8 cellular contexts compared by ENCODE assay signal in genomic region chr1:62687903-62688686, GRCh38. TPM values are rescaled to one million over a fixed set of nuclear protein-coding genes. Genes with fewer than 3 reads are reported as not detected.
DNase-seq lines count a peak whose midpoint lies in the region; ATAC-seq and TF ChIP-seq lines count a peak whose summit lies in the region.

Gene DOCK7, minus strand, starts transcription at chr1:62688386. Its CDS starts 122 bp downstream, at chr1:62688264.

- peaks cover 6% of the 10 kb centered on the region for H3K36me3 Mint-ChIP-seq in CD8-positive, alpha-beta T cell
- H3K36me3 Mint-ChIP-seq in memory B cell, result no peaks in the 10 kb centered on the region

- POLR2A ChIA-PET in CD8-positive, alpha-beta T cell (lab: Charles Lee), result no interaction called here

- intact Hi-C loops in CD8-positive, alpha-beta T cell (cut with DNase I, micrococcal nuclease), result loop anchor here (5.0 to 10.0 kb wide), 3 partner anchors 94 to 253 kb away; partner anchors contain the start of genes ATG4C (in 2 of the 2) and USP1 (in 2 of the 2)

- H3K9me3 ChIP-seq in CD8-positive, alpha-beta T cell (ENCODE audit: low read length), result no peaks in the 10 kb centered on the region

- DNase-seq in CD8-positive, alpha-beta T cell, result peak; percentile 11 to 76 (median 39)
- peak; percentile 68 for DNase-seq in NCI-H774 (lab: John Stamatoyannopoulos, UW)
- peak; percentile 1 for DNase-seq in activated CD8-positive, alpha-beta memory T cell treated with anti-CD3 and anti-CD28 coated beads, Interleukin-2, amount 50 U/mL, for 1 hour (ENCODE audit: extremely low read depth)
- peak; percentile 44 to 55 for DNase-seq in memory B cell (ENCODE audit: low spot score in 2 of 2)
- DNase-seq in stimulated activated CD8-positive, alpha-beta memory T cell treated with anti-CD3 and anti-CD28 coated beads, Interleukin-15, amount 100 ng/mL, for 24 hours (ENCODE audit: low read depth), result peak; percentile 8

- no peaks in the 10 kb centered on the region for H3K27me3 ChIP-seq in CD8-positive, alpha-beta T cell (ENCODE audit: insufficient read depth, low read length)

- no peaks in the 10 kb centered on the region for H3K9me3 Mint-ChIP-seq in CD8-positive, alpha-beta T cell
- no peaks in the 10 kb centered on the region for H3K9me3 Mint-ChIP-seq in memory B cell

- peaks cover 28% of the 10 kb centered on the region for H3K4me1 Mint-ChIP-seq in CD8-positive, alpha-beta T cell (ENCODE audit: low read depth)
- H3K4me1 Mint-ChIP-seq in memory B cell, result peaks cover 12% of the 10 kb centered on the region

- ATAC-seq in CD8-positive, alpha-beta T cell, result peak; percentile 63
- ATAC-seq in GM19372 (IDR thresholded peaks at IDR 0.05; ENCODE audit: low read depth, unreplicated experiment), result peak; percentile 65
- peak; percentile 71 for ATAC-seq in HG03457 (IDR thresholded peaks at IDR 0.05; ENCODE audit: unreplicated experiment)
- ATAC-seq in memory B cell (ENCODE audit: low read depth), result peak; percentile 76

- no peaks in the 10 kb centered on the region for H3K36me3 ChIP-seq in CD8-positive, alpha-beta T cell (ENCODE audit: insufficient read depth, low read length)

- in situ Hi-C loops in endometrial microvascular endothelial cells (cut with HindIII; ENCODE audit: inconsistent ontology term, low pct_unique_long_range_greater_than_20kb, low sequenced_read_pairs), result no loop called here

- peaks cover 6% of the 10 kb centered on the region for H3K27me3 Mint-ChIP-seq in CD8-positive, alpha-beta T cell (ENCODE audit: low read depth)
- H3K27me3 Mint-ChIP-seq in memory B cell, result no peaks in the 10 kb centered on the region

- CTCF ChIA-PET in CD8-positive, alpha-beta T cell (lab: Charles Lee), result interaction anchor here (1.6 kb wide), 1 partner anchor 158 kb away, joined by 3 read pairs; no protein-coding TSS in a partner anchor

- H3K4me3 ChIP-seq in CD8-positive, alpha-beta T cell (ENCODE audit: low read depth, low read length), result peak within 1 kb of the TSS; percentile 60

- H3K4me3 Mint-ChIP-seq in CD8-positive, alpha-beta T cell, result peak within 1 kb of the TSS; percentile 98
- H3K4me3 Mint-ChIP-seq in memory B cell, result peak within 1 kb of the TSS; percentile 95

- peak within 1 kb of the TSS; percentile 36 for H3K27ac ChIP-seq in CD8-positive, alpha-beta T cell (ENCODE audit: low read depth, low read length)

- TF ChIP-seq CTCF in CD8-positive, alpha-beta T cell (IDR thresholded peaks at IDR 0.05), result no peak

- peak within 1 kb of the TSS; percentile 94 for H3K27ac Mint-ChIP-seq in CD8-positive, alpha-beta T cell
- peak within 1 kb of the TSS; percentile 85 for H3K27ac Mint-ChIP-seq in memory B cell

- H3K4me1 ChIP-seq in CD8-positive, alpha-beta T cell (ENCODE audit: insufficient read depth, low read length), result no peaks in the 10 kb centered on the region

RNA-seq across cellular contexts. Expression of gene DOCK7, which starts in this region (rescaled TPM):
- total RNA-seq in CD8-positive, alpha-beta T cell, result 1 to 10 TPM; 3.9 to 7.4 TPM
- total RNA-seq in endometrial microvascular endothelial cells (ENCODE audit: inconsistent ontology term), result 23.9 TPM

Comparison
In these comparisons a context has a peak if more than half of its experiments do, and no peak if none do; other contexts are left out.
1. Peak in every context shown above with its lines: DNase-seq, ATAC-seq, H3K4me3 ChIP-seq and H3K27ac ChIP-seq.
2. DNase-seq: peak in every context shown above with its lines; median percentile 68 in NCI-H774; 50 in memory B cell; 39 in CD8-positive, alpha-beta T cell; 8 in stimulated activated CD8-positive, alpha-beta memory T cell treated with anti-CD3 and anti-CD28 coated beads, Interleukin-15, amount 100 ng/mL, for 24 hours; 1 in activated CD8-positive, alpha-beta memory T cell treated with anti-CD3 and anti-CD28 coated beads, Interleukin-2, amount 50 U/mL, for 1 hour.